24 cellular contexts compared by ENCODE assay signal in the genomic region with DNA sequence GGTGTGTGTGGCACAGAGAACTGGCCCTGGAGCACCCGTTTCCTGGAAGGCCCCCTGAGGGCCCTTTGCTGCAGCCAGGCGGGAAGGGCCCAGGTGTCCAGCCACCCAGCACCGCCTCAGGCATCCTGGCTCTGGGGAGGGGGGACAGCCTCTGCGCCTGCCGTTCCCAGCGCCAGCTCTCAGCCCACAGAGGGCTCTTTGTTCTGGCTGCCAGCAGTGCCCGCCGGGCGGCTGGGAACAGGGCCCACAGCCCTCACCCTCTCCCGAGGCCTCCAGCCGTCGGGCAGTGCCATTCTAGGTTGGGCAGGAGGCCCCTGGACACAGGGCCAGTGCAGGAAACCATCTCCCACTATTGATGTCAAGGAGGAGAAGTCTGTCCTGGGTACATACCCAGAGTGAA. TPM values are rescaled to one million over a fixed set of nuclear protein-coding genes. Genes with fewer than 3 reads are reported as not detected.
DNase-seq lines count a peak whose midpoint lies in the region; ATAC-seq and TF ChIP-seq lines count a peak whose summit lies in the region.
"Had no signal": no experiment of that assay in that cellular context is flagged by ENCODE, and none has a peak within 500 bp of the region (broad histone marks: within the 10 kb centered on the region; RNA-seq: fewer than 3 reads in every experiment).

No MANE protein-coding gene starts in this region.

- H3K9me3 ChIP-seq in aorta (ENCODE audit: control insufficient read depth, low read length): no peaks in the 10 kb centered on the region
- H3K9me3 ChIP-seq: right atrium auricular region had no signal

- H3K4me3 ChIP-seq in dorsolateral prefrontal cortex (peak overlapping the region in 2 of 59 donors; percentile 4 to 12), aorta (ENCODE audit: low read length in 2 of 2) (no peak overlapping the region)
- H3K4me3 ChIP-seq: lung, right atrium auricular region had no signal

- in situ Hi-C loops in SK-MEL-5 (cut with HindIII; ENCODE audit: low pct_unique_long_range_greater_than_20kb, low sequenced_read_pairs): no loop called here

- H3K27ac ChIP-seq in dorsolateral prefrontal cortex (peak overlapping the region; percentile 65 to 99 (median 94)), substantia nigra (ENCODE audit: low read depth, low read length, poor library complexity, severe bottlenecking) (peak overlapping the region; percentile 99), aorta (ENCODE audit: low read depth in 1 of 2, low read length in 2 of 2) (no peak overlapping the region)
- H3K27ac ChIP-seq: right atrium auricular region had no signal

- intact Hi-C loops in dorsolateral prefrontal cortex (cut with DNase I) (loop anchor here in 1 of 2 donors (10.0 kb wide), 1 partner anchor 659 kb away; the partner anchor contains the start of gene BSN), aorta (cut with DNase I) (no loop called here)

- WGBS in aorta, 2 donors: 57 to 88% methylated on average over 12 of the region's 12 CpGs

- H3K27me3 ChIP-seq in dorsolateral prefrontal cortex (no peaks in the 10 kb centered on the region), aorta (ENCODE audit: control insufficient read depth in 1 of 2, insufficient read depth in 2 of 2, low read length in 1 of 2) (no peaks in the 10 kb centered on the region)
- H3K27me3 ChIP-seq: right atrium auricular region had no signal

- no peaks in the 10 kb centered on the region for H3K4me1 ChIP-seq in aorta (ENCODE audit: control insufficient read depth in 1 of 2, insufficient read depth in 2 of 2, low read length in 2 of 2)
- H3K4me1 ChIP-seq: right atrium auricular region had no signal

- no peak for ATAC-seq in GM18858 (IDR thresholded peaks at IDR 0.05; ENCODE audit: unreplicated experiment)
- no peak for ATAC-seq in aorta (ENCODE audit: low FRiP score)
- ATAC-seq: activated CD8-positive, alpha-beta T cell treated with anti-CD3 and anti-CD28 coated beads for 36 hours; HCT116; stimulated activated naive CD8-positive, alpha-beta T cell treated with anti-CD3 and anti-CD28 coated beads, Interleukin-15, amount 100 ng/mL, for 72 hours had no signal

- peak in 18 of 56 donors; percentile 6 to 44 (median 25) for TF ChIP-seq CTCF in dorsolateral prefrontal cortex (IDR thresholded peaks at IDR 0.05 in 54 of 56, conservative IDR thresholded peaks at IDR 0.05 in 2 of 56; ENCODE audit: low read depth in 1 of 56, partially characterized antibody in 56 of 56)

- no peaks in the 10 kb centered on the region for H3K36me3 ChIP-seq in aorta (ENCODE audit: control insufficient read depth in 1 of 2, insufficient read depth in 2 of 2, low read length in 1 of 2)
- H3K36me3 ChIP-seq: right atrium auricular region had no signal

- DNase-seq in SK-MEL-5 (ENCODE audit: low read depth, low spot score): peak; percentile 25
- DNase-seq in dorsolateral prefrontal cortex: peak; percentile 37 to 93 (median 84)
- peak; percentile 93 for DNase-seq in medulla oblongata (ENCODE audit: extremely low spot score)
- DNase-seq in substantia nigra (lab: John Stamatoyannopoulos, UW): peak; percentile 40 to 97 (median 89)
- no peak for DNase-seq in aorta
- no peak for DNase-seq in A172 (ENCODE audit: low spot score)
- DNase-seq: activated CD8-positive, alpha-beta T cell treated with anti-CD3 and anti-CD28 coated beads for 36 hours; activated gamma-delta T cell treated with Interleukin-2 at 50 U/mL for 16 hours; activated T-cell treated with anti-CD3 and anti-CD28 coated beads for 4 hours; CD4-positive, alpha-beta memory T cell; islet precursor cell; NCI-H1417 treated with DMSO at 0.1 percent for 48 hours; NCI-H2171; NCI-H526 treated with DMSO at 0.1 percent for 48 hours; RPMI8226; stimulated activated naive CD8-positive, alpha-beta T cell treated with anti-CD3 and anti-CD28 coated beads, Interleukin-15, amount 100 ng/mL, for 72 hours; T1000 had no signal

RNA-seq across cellular contexts. Expression of gene SLC38A3, which starts 8.3 kb away (rescaled TPM):
- 0.13 and 0.42 TPM in 2 replicates for total RNA-seq in SK-MEL-5 (2014; rRNA removed; shearing (Covaris generic))
- not detected in 2 replicates for polyA plus RNA-seq in SK-MEL-5 (2015; cell fraction: cytosol; rRNA removed)
- polyA plus RNA-seq in SK-MEL-5 (2015; cell fraction: nucleus; rRNA removed): 0.22 TPM in 1 of 2 replicates, not detected in the other
- 10 to 100 TPM; 12.5 to 71.4 (median 28.5) TPM for total RNA-seq in dorsolateral prefrontal cortex
- 1 to 10 TPM in 1 of 2 donors, under 1 TPM in 1; 0.19 to 1.4 TPM for total RNA-seq in aorta
- under 1 TPM in 1 of 2 donors, not detected in 1; 0.56 TPM for polyA plus RNA-seq in aorta
- 0.74 TPM in 1 of 2 replicates, not detected in the other for total RNA-seq in A172 (2014; rRNA removed; shearing (Covaris generic))
- total RNA-seq: CD4-positive, alpha-beta memory T cell had no signal
- polyA plus RNA-seq: CD4-positive, alpha-beta memory T cell had no signal

RNA-seq across cellular contexts. Expression of gene GNAT1, which starts 22.0 kb away (rescaled TPM):
- not detected in 2 replicates for total RNA-seq in SK-MEL-5 (2014; rRNA removed; shearing (Covaris generic))
- polyA plus RNA-seq in SK-MEL-5 (2015; cell fraction: cytosol; rRNA removed): not detected in 2 replicates
- not detected in 2 replicates for polyA plus RNA-seq in SK-MEL-5 (2015; cell fraction: nucleus; rRNA removed)
- total RNA-seq in dorsolateral prefrontal cortex (1 to 10 TPM in 1 of 120 experiments, under 1 TPM in 13, not detected in 106; 0.20 to 1.6 (median 0.31) TPM), aorta (not detected)
- not detected for polyA plus RNA-seq in aorta
- not detected in 2 replicates for total RNA-seq in A172 (2014; rRNA removed; shearing (Covaris generic))
- total RNA-seq: cardiac septum; CD4-positive, alpha-beta memory T cell; lung; M059J; right atrium auricular region; ureter had no signal
- polyA plus RNA-seq: CD4-positive, alpha-beta memory T cell had no signal

RNA-seq across cellular contexts. Expression of gene GNAI2, which starts 22.6 kb away (rescaled TPM):
- total RNA-seq in SK-MEL-5 (2014; rRNA removed; shearing (Covaris generic)): 73.8 and 77.3 TPM in 2 replicates
- polyA plus RNA-seq in SK-MEL-5 (2015; cell fraction: cytosol; rRNA removed): 114 and 150 TPM in 2 replicates
- 34.3 and 42.2 TPM in 2 replicates for polyA plus RNA-seq in SK-MEL-5 (2015; cell fraction: nucleus; rRNA removed)
- total RNA-seq in dorsolateral prefrontal cortex (100 to 1,000 TPM; 117 to 240 (median 161) TPM), aorta (100 to 1,000 TPM; 301 to 356 TPM)
- polyA plus RNA-seq in aorta: 100 to 1,000 TPM; 174 to 217 TPM
- 247 and 283 TPM in 2 replicates for total RNA-seq in A172 (2014; rRNA removed; shearing (Covaris generic))

RNA-seq across cellular contexts. Expression of gene SEMA3B, which starts 55.6 kb away (rescaled TPM):
- total RNA-seq in SK-MEL-5 (2014; rRNA removed; shearing (Covaris generic)): 0.85 and 0.96 TPM in 2 replicates
- 1.9 and 2.9 TPM in 2 replicates for polyA plus RNA-seq in SK-MEL-5 (2015; cell fraction: cytosol; rRNA removed)
- 18.0 and 29.7 TPM in 2 replicates for polyA plus RNA-seq in SK-MEL-5 (2015; cell fraction: nucleus; rRNA removed)
- total RNA-seq in dorsolateral prefrontal cortex (100 to 1,000 TPM in 85 of 120 experiments, 10 to 100 TPM in 35; 36.0 to 486 (median 135) TPM), aorta (10 to 100 TPM; 26.0 to 57.4 TPM)
- 10 to 100 TPM; 23.3 to 69.5 TPM for polyA plus RNA-seq in aorta
- 22.9 and 26.3 TPM in 2 replicates for total RNA-seq in A172 (2014; rRNA removed; shearing (Covaris generic))
- polyA plus RNA-seq: CD4-positive, alpha-beta memory T cell had no signal

RNA-seq across cellular contexts. Expression of gene SEMA3F, which starts 58.3 kb away (rescaled TPM):
- total RNA-seq in SK-MEL-5 (2014; rRNA removed; shearing (Covaris generic)): 1.5 and 2.5 TPM in 2 replicates
- polyA plus RNA-seq in SK-MEL-5 (2015; cell fraction: cytosol; rRNA removed): 6.1 and 8.6 TPM in 2 replicates
- 1.8 and 3.1 TPM in 2 replicates for polyA plus RNA-seq in SK-MEL-5 (2015; cell fraction: nucleus; rRNA removed)
- total RNA-seq in dorsolateral prefrontal cortex: 10 to 100 TPM in 39 of 120 experiments, 1 to 10 TPM in 81; 1.9 to 30.3 (median 8.3) TPM
- total RNA-seq in aorta: 10 to 100 TPM; 39.2 to 40.3 TPM
- polyA plus RNA-seq in aorta: 10 to 100 TPM; 10.3 to 17.4 TPM
- 3.5 and 11.1 TPM in 2 replicates for total RNA-seq in A172 (2014; rRNA removed; shearing (Covaris generic))
- total RNA-seq: CD4-positive, alpha-beta memory T cell had no signal
- polyA plus RNA-seq: CD4-positive, alpha-beta memory T cell had no signal

Comparison
In these comparisons a context has a peak if more than half of its experiments do, and no peak if none do; other contexts are left out.
1. DNase-seq: peak in SK-MEL-5 (single experiment), dorsolateral prefrontal cortex (10 of 10), medulla oblongata (single experiment) and substantia nigra (49 of 49); none in aorta (0 of 2) and A172 (single experiment).
2. H3K27ac ChIP-seq: peak in dorsolateral prefrontal cortex (59 of 59) and substantia nigra (single experiment); none in aorta (0 of 2).